ENCODE assay signal across 19 cellular contexts in genomic region chr5:156526081-156527017, GRCh38.
"Had no signal": no experiment of that assay in that cellular context is flagged by ENCODE, and none has a peak within 500 bp of the region (broad histone marks: within the 10 kb centered on the region; RNA-seq: fewer than 3 reads in every experiment).

No MANE protein-coding gene starts in this region.

- H3K9me3 ChIP-seq: ascending aorta, gastroesophageal sphincter, prostate gland, testis had no signal

- H3K27ac ChIP-seq: ascending aorta, left ventricle myocardium inferior, prostate gland, right atrium auricular region, spleen, testis had no signal

- H3K27me3 ChIP-seq: ascending aorta, gastroesophageal sphincter, right atrium auricular region, spleen, testis had no signal

- ATAC-seq: gastroesophageal sphincter; naive thymus-derived CD8-positive, alpha-beta T cell; T-helper 17 cell had no signal

- H3K4me1 ChIP-seq: ascending aorta, left ventricle myocardium inferior, prostate gland, right atrium auricular region, spleen, testis had no signal

- DNase-seq: activated CD4-positive, alpha-beta memory T cell treated with anti-CD3 and anti-CD28 coated beads for 36 hours; activated CD4-positive, alpha-beta T cell treated with anti-CD3 and anti-CD28 coated beads for 4 hours; activated CD4-positive, CD25-positive, alpha-beta regulatory T cell; activated effector memory CD4-positive, alpha-beta T cell treated with anti-CD3 and anti-CD28 coated beads, Interleukin-2, amount 50 U/mL, for 16 hours; effector memory CD4-positive, alpha-beta T cell; head of caudate nucleus; kidney; left ventricle myocardium inferior; naive thymus-derived CD8-positive, alpha-beta T cell; spleen; stimulated activated CD4-positive, alpha-beta T cell treated with anti-CD3 and anti-CD28 coated beads, Interleukin-4, amount 100 ng/mL, for 1 hour; stimulated activated naive CD4-positive, alpha-beta T cell; SW 1271; T-helper 17 cell; testis had no signal

- H3K36me3 ChIP-seq: ascending aorta, gastroesophageal sphincter, left ventricle myocardium inferior, prostate gland, right atrium auricular region, spleen had no signal

- H3K4me3 ChIP-seq: ascending aorta, gastroesophageal sphincter, left ventricle myocardium inferior, prostate gland, right atrium auricular region, spleen, testis had no signal
